ENCODE assay signal across 16 cellular contexts in the genomic region with DNA sequence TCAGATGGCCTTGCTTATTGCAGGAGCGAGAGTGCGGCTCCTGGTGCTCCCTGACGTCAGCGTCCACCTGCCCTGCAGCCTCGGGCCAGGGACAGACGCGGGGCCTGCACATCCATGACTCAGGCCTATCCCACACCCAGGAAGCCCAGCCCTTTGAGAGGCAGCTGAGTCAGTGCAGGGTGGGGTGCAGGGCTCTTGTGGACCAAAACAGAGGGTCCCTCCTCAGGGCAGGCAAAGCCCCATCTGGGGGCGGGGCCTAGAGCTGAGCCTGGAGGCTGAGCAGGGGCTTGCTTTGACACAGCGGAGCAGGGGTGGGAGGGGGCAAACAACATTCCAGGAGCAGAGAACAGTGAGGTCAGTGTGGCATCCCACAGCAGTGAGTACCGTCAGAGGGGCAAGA. TPM values are rescaled to one million over a fixed set of nuclear protein-coding genes. Genes with fewer than 3 reads are reported as not detected.
DNase-seq lines count a peak whose midpoint lies in the region; FAIRE-seq and TF ChIP-seq lines count a peak whose summit lies in the region.
"Had no signal": no experiment of that assay in that cellular context is flagged by ENCODE, and none has a peak within 500 bp of the region (broad histone marks: within the 10 kb centered on the region; RNA-seq: fewer than 3 reads in every experiment).

No MANE protein-coding gene starts in this region.

- H3K27ac ChIP-seq in PC-9 (peak overlapping the region; percentile 87), H1 (ENCODE audit: low read depth, low read length) (no peak overlapping the region), uterus (no peak overlapping the region)
- H3K27ac ChIP-seq: prostate gland, SJSA1 had no signal

- peak; percentile 77 for DNase-seq in EL
- DNase-seq in PC-9, result peak; percentile 86 to 87
- no peak for DNase-seq in H1 (ENCODE audit: low read depth in 1 of 2, low spot score in 2 of 2)
- peak; percentile 13 for DNase-seq in non-pigmented ciliary epithelial cell (ENCODE audit: low read depth)
- no peak for DNase-seq in activated naive CD4-positive, alpha-beta T cell treated with anti-CD3 and anti-CD28 coated beads for 36 hours
- no peak for DNase-seq in uterus
- no peak for DNase-seq in HFFc6
- no peak for DNase-seq in activated CD8-positive, alpha-beta memory T cell treated with anti-CD3 and anti-CD28 coated beads, Interleukin-2, amount 50 U/mL, for 48 hours
- DNase-seq: activated naive CD4-positive, alpha-beta T cell treated with anti-CD3 and anti-CD28 coated beads, Interleukin-2, amount 10 ng/mL, durations not matched to agents 7 days and 5 days; central memory CD4-positive, alpha-beta T cell; glutamatergic neuron; left cardiac atrium; NCI-H2081 treated with DMSO at 0.1 percent for 48 hours; NCI-H82 had no signal

- no peaks in the 10 kb centered on the region for H3K9me2 ChIP-seq in PC-9 (ENCODE audit: insufficient read depth)

- peaks cover 14% of the 10 kb centered on the region for H3K27me3 Mint-ChIP-seq in activated naive CD4-positive, alpha-beta T cell treated with anti-CD3 and anti-CD28 coated beads for 36 hours (ENCODE audit: low read depth)
- H3K27me3 Mint-ChIP-seq in HFFc6 (ENCODE audit: insufficient read depth), result peaks cover 9% of the 10 kb centered on the region

- H2AFZ ChIP-seq in PC-9 (no peak overlapping the region), H1 (ENCODE audit: low read length) (no peak overlapping the region)

- TF ChIP-seq CTCF in PC-9 (conservative IDR thresholded peaks at IDR 0.05) (no peak), H1 (IDR thresholded peaks at IDR 0.05; ENCODE audit: control extremely low read depth in 1 of 3, insufficient read depth in 1 of 3, low read depth in 1 of 3, low read length in 3 of 3) (no peak), uterus (IDR thresholded peaks at IDR 0.05) (no peak), HFFc6 (IDR thresholded peaks at IDR 0.05) (no peak)

- H3K79me2 ChIP-seq in PC-9 (ENCODE audit: low read depth) (no peaks in the 10 kb centered on the region), H1 (ENCODE audit: control insufficient read depth in 1 of 2, insufficient read depth in 2 of 2, low read length in 2 of 2) (no peaks in the 10 kb centered on the region)

- H3K4me3 Mint-ChIP-seq in activated naive CD4-positive, alpha-beta T cell treated with anti-CD3 and anti-CD28 coated beads for 36 hours, result no peak overlapping the region
- no peak overlapping the region for H3K4me3 Mint-ChIP-seq in HFFc6
- H3K4me3 Mint-ChIP-seq: activated naive CD4-positive, alpha-beta T cell treated with anti-CD3 and anti-CD28 coated beads, Interleukin-2, amount 10 ng/mL, durations not matched to agents 7 days and 5 days had no signal

- peaks cover 26% of the 10 kb centered on the region for H3F3A ChIP-seq in PC-9 (ENCODE audit: insufficient read depth, low read depth)

- peak overlapping the region; percentile 55 for H4K91ac ChIP-seq in H1 (replicated peaks; ENCODE audit: insufficient read length, low read length)

- no TSS peak for BruUV-seq in PC-9 (replicated peaks; lab: Mats Ljungman, UMichigan)

- no peak overlapping the region for H2BK20ac ChIP-seq in H1 (ENCODE audit: low read length)

- no peak overlapping the region; the same call in 1 of the 2 replicates for H4K8ac ChIP-seq in H1 (ENCODE audit: extremely low read depth, insufficient read depth, low read length)

- TF ChIP-seq RAD21 in H1 (IDR thresholded peaks at IDR 0.05 in 1 of 2, conservative IDR thresholded peaks at IDR 0.05 in 1 of 2; ENCODE audit: low read depth in 2 of 2, low read length in 2 of 2), result no peak

- H2BK120ac ChIP-seq in H1 (replicated peaks; ENCODE audit: low read depth, low read length), result peak overlapping the region; percentile 21

- H3K9ac ChIP-seq in H1 (replicated peaks in 1 of 4; ENCODE audit: extremely low read depth in 1 of 4, low read depth in 3 of 4, low read length in 3 of 4), result no peak overlapping the region

- H3K4me3 ChIP-seq in PC-9 (no peak overlapping the region), H1 (ENCODE audit: extremely low read depth in 1 of 4, insufficient read depth in 2 of 4, low read depth in 3 of 4, low read length in 4 of 4) (no peak overlapping the region), uterus (no peak overlapping the region)
- H3K4me3 ChIP-seq: prostate gland, SJSA1 had no signal

- no peaks in the 10 kb centered on the region for H3K9me3 Mint-ChIP-seq in activated naive CD4-positive, alpha-beta T cell treated with anti-CD3 and anti-CD28 coated beads for 36 hours
- H3K9me3 Mint-ChIP-seq in HFFc6, result no peaks in the 10 kb centered on the region; the same call in 1 of the 2 replicates
- H3K9me3 Mint-ChIP-seq: activated naive CD4-positive, alpha-beta T cell treated with anti-CD3 and anti-CD28 coated beads, Interleukin-2, amount 10 ng/mL, durations not matched to agents 7 days and 5 days had no signal

- H3K4me1 ChIP-seq in PC-9 (replicated peaks; ENCODE audit: insufficient read depth), result peaks cover 60% of the 10 kb centered on the region
- H3K4me1 ChIP-seq in H1 (replicated peaks in 1 of 4; ENCODE audit: control insufficient read depth in 3 of 4, insufficient read depth in 4 of 4, low read length in 3 of 4), result peaks cover 0 to 20% (median 5%) of the 10 kb centered on the region in 4 experiments; a peak in 6 of 7 replicates
- H3K4me1 ChIP-seq in uterus, result no peaks in the 10 kb centered on the region
- H3K4me1 ChIP-seq: prostate gland had no signal

- POLR2A ChIA-PET in PC-9 (lab: Charles Lee; ENCODE audit: unreplicated experiment) (interaction anchor here (0.5 kb wide), 1 partner anchor 8 kb away, joined by 3 read pairs; no protein-coding TSS in a partner anchor), H1 (lab: Charles Lee; ENCODE audit: partially characterized antibody) (no interaction called here)

- no peak overlapping the region for H3K56ac ChIP-seq in H1 (replicated peaks; ENCODE audit: insufficient read length, low read depth, low read length)

- H4K5ac ChIP-seq in H1 (ENCODE audit: insufficient read length, low read depth, low read length), result no peak overlapping the region

- TF ChIP-seq POLR2A in H1 (IDR thresholded peaks at IDR 0.05; ENCODE audit: control extremely low read depth in 1 of 2, low read depth in 2 of 2, low read length in 2 of 2) (no peak), uterus (IDR thresholded peaks at IDR 0.05) (no peak)

- no peak overlapping the region for H3K23ac ChIP-seq in H1 (ENCODE audit: insufficient read length)

- peaks cover 13% of the 10 kb centered on the region for H3K4me1 Mint-ChIP-seq in activated naive CD4-positive, alpha-beta T cell treated with anti-CD3 and anti-CD28 coated beads for 36 hours (ENCODE audit: low read depth)
- H3K4me1 Mint-ChIP-seq in HFFc6 (ENCODE audit: low read depth), result peaks cover 25% of the 10 kb centered on the region

- H2BK5ac ChIP-seq in H1 (ENCODE audit: low read depth, low read length), result no peak overlapping the region

- TF ChIP-seq EP300 in H1 (IDR thresholded peaks at IDR 0.05; ENCODE audit: borderline replicate concordance in 1 of 2, low read depth in 2 of 2, low read length in 2 of 2), result no peak

- no peak overlapping the region for H2AK5ac ChIP-seq in H1 (ENCODE audit: low read depth, low read length)

- intact Hi-C loops in PC-9 (cut with micrococcal nuclease; ENCODE audit: unreplicated experiment), result loop anchor here (10.0 kb wide), 1 partner anchor 276 kb away; a partner anchor contains a TSS
- intact Hi-C loops in activated naive CD4-positive, alpha-beta T cell treated with anti-CD3 and anti-CD28 coated beads for 36 hours (cut with micrococcal nuclease), result no loop called here
- intact Hi-C loops in uterus (cut with DNase I; ENCODE audit: low total_unique reads), result no loop called here

- peak overlapping the region; percentile 77 for H3K4me2 ChIP-seq in PC-9
- no peak overlapping the region; a peak in 1 of 4 replicates for H3K4me2 ChIP-seq in H1 (ENCODE audit: insufficient read depth in 1 of 2, low read depth in 2 of 2, low read length in 2 of 2)

- H3K79me1 ChIP-seq in H1 (ENCODE audit: low read depth, low read length), result no peaks in the 10 kb centered on the region

- H3K36me3 ChIP-seq in PC-9 (ENCODE audit: low read depth), result no peaks in the 10 kb centered on the region
- no peaks in the 10 kb centered on the region for H3K36me3 ChIP-seq in H1 (ENCODE audit: control insufficient read depth in 2 of 4, insufficient read depth in 4 of 4, low read length in 3 of 4)
- H3K36me3 ChIP-seq in uterus, result no peaks in the 10 kb centered on the region
- H3K36me3 ChIP-seq: prostate gland, SJSA1 had no signal

- no peak for FAIRE-seq in H1 (lab: Jason Lieb, UNC)

- CTCF ChIA-PET in PC-9 (lab: Charles Lee), result interaction anchor here (1.1 kb wide), 1 partner anchor 31 kb away, joined by 3 read pairs; no protein-coding TSS in a partner anchor
- CTCF ChIA-PET in H1 (lab: Charles Lee; ENCODE audit: partially characterized antibody), result interaction anchor here (0.9 to 1.4 kb wide), 5 partner anchors 9 to 45 kb away, joined by 3 to 6 read pairs (median 3); no protein-coding TSS in a partner anchor
- CTCF ChIA-PET in activated naive CD4-positive, alpha-beta T cell treated with anti-CD3 and anti-CD28 coated beads for 36 hours (lab: Charles Lee), result interaction anchor here (0.8 kb wide), 1 partner anchor 32 kb away, joined by 4 read pairs; no protein-coding TSS in a partner anchor

- H3K9me3 ChIP-seq in PC-9 (ENCODE audit: insufficient read depth, low read depth), result no peaks in the 10 kb centered on the region
- H3K9me3 ChIP-seq in H1 (ENCODE audit: insufficient read depth in 2 of 2, low read depth in 1 of 2, low read length in 1 of 2), result no peaks in the 10 kb centered on the region
- no peaks in the 10 kb centered on the region for H3K9me3 ChIP-seq in uterus
- H3K9me3 ChIP-seq: prostate gland, SJSA1 had no signal

- H2BK15ac ChIP-seq in H1 (ENCODE audit: low read length), result peak overlapping the region; percentile 31; the same call in 1 of the 2 replicates

- H3K23me2 ChIP-seq in H1 (ENCODE audit: low read depth, low read length), result no peaks in the 10 kb centered on the region

- H3K36me3 Mint-ChIP-seq in activated naive CD4-positive, alpha-beta T cell treated with anti-CD3 and anti-CD28 coated beads for 36 hours (ENCODE audit: low read depth), result no peaks in the 10 kb centered on the region
- no peaks in the 10 kb centered on the region for H3K36me3 Mint-ChIP-seq in HFFc6 (ENCODE audit: low read depth)
- H3K36me3 Mint-ChIP-seq: activated naive CD4-positive, alpha-beta T cell treated with anti-CD3 and anti-CD28 coated beads, Interleukin-2, amount 10 ng/mL, durations not matched to agents 7 days and 5 days had no signal

- no peak overlapping the region for H3K4ac ChIP-seq in H1 (replicated peaks; ENCODE audit: insufficient read length, low read depth, low read length)

- H3K27me3 ChIP-seq in PC-9 (ENCODE audit: insufficient read depth, low read depth) (no peaks in the 10 kb centered on the region), H1 (replicated peaks in 1 of 4; ENCODE audit: control insufficient read depth in 3 of 4, extremely low read depth in 1 of 4, insufficient read depth in 3 of 4, low read length in 3 of 4) (no peaks in the 10 kb centered on the region), uterus (no peaks in the 10 kb centered on the region)
- H3K27me3 ChIP-seq: SJSA1 had no signal

- H3K18ac ChIP-seq in H1 (ENCODE audit: extremely low read depth, low read length), result no peak overlapping the region

- 88% methylated on average over 10 of the region's 10 CpGs; no CpG with 5 or more reads in 1 of the 2 experiments for WGBS in H1 (ENCODE audit: extremely low coverage in 1 of 2, insufficient coverage in 1 of 2, insufficient read length in 1 of 2, insufficient replicate concordance in 2 of 2, low coverage in 1 of 2, low lambda C conversion rate in 2 of 2, missing lambda C conversion rate in 1 of 2), 2 experiments

- H4K20me1 ChIP-seq in PC-9 (ENCODE audit: insufficient read depth) (no peaks in the 10 kb centered on the region), H1 (replicated peaks in 1 of 2; ENCODE audit: control insufficient read depth in 1 of 2, insufficient read depth in 2 of 2, low read length in 2 of 2) (no peaks in the 10 kb centered on the region)

- H3K27ac Mint-ChIP-seq in activated naive CD4-positive, alpha-beta T cell treated with anti-CD3 and anti-CD28 coated beads for 36 hours, result no peak overlapping the region
- no peak overlapping the region for H3K27ac Mint-ChIP-seq in HFFc6
- H3K27ac Mint-ChIP-seq: activated naive CD4-positive, alpha-beta T cell treated with anti-CD3 and anti-CD28 coated beads, Interleukin-2, amount 10 ng/mL, durations not matched to agents 7 days and 5 days had no signal

- no peak overlapping the region for H3K14ac ChIP-seq in H1 (ENCODE audit: insufficient read length)

- H2BK12ac ChIP-seq in H1 (ENCODE audit: low read depth, low read length), result peak overlapping the region; percentile 84; the same call in 1 of the 2 replicates

RNA-seq across cellular contexts. Expression of a gene that starts 7.7 kb away (rescaled TPM):
- 16.1 and 20.0 TPM in 2 replicates for total RNA-seq in PC-9 (2021)
- 13.3 and 14.6 TPM in 2 replicates for total RNA-seq in H1 (2021; fragmentation: NEBNext Ultra II Directional; extraction: Animal tissue kit (Norgen Biotek cat#: 25700))
- polyA plus RNA-seq in H1 (2011; rRNA removed), result 10.6 and 14.5 TPM in 2 replicates
- polyA plus RNA-seq in H1 (2011; cell fraction: cytosol; rRNA removed), result 11.0 TPM
- polyA plus RNA-seq in H1 (2011; cell fraction: nucleus; rRNA removed), result 54.4 TPM
- polyA plus RNA-seq in H1 (2012, experiment 1 of 2), result 10.6 to 16.4 TPM (median 15.6 TPM) in 4 replicates
- 9.9 TPM for polyA plus RNA-seq in H1 (2012, experiment 2 of 2)
- polyA plus RNA-seq in H1 (2013, experiment 1 of 2), result 12.9 TPM
- polyA plus RNA-seq in H1 (2013, experiment 2 of 2), result 10.7 TPM
- polyA minus RNA-seq in H1 (2011; rRNA and poly(A)+ RNA removed), result 13.4 and 18.2 TPM in 2 replicates
- polyA minus RNA-seq in H1 (2011; cell fraction: cytosol; rRNA and poly(A)+ RNA removed), result 8.7 TPM
- 21.4 TPM for polyA minus RNA-seq in H1 (2011; cell fraction: nucleus; rRNA and poly(A)+ RNA removed)
- 1 to 10 TPM; 2.6 to 3.3 TPM for total RNA-seq in activated naive CD4-positive, alpha-beta T cell treated with anti-CD3 and anti-CD28 coated beads for 36 hours
- 10 to 100 TPM in 2 of 4 donors, 1 to 10 TPM in 2; 1.8 to 26.2 (median 9.6) TPM for total RNA-seq in uterus
- total RNA-seq in HFFc6 (2021; fragmentation: NEBNext Ultra II Directional; extraction: Animal tissue kit (Norgen Biotek cat#: 25700)), result 1 to 10 TPM in 5 of 6 experiments, under 1 TPM in 1; 0.94 to 2.2 (median 1.4) TPM

Comparison
In these comparisons a context has a peak if more than half of its experiments do, and no peak if none do; other contexts are left out.
1. DNase-seq: peak in EL (single experiment), PC-9 (2 of 2) and non-pigmented ciliary epithelial cell (single experiment); none in H1 (0 of 2), activated naive CD4-positive, alpha-beta T cell treated with anti-CD3 and anti-CD28 coated beads for 36 hours (single experiment), uterus (0 of 2), HFFc6 (single experiment) and activated CD8-positive, alpha-beta memory T cell treated with anti-CD3 and anti-CD28 coated beads, Interleukin-2, amount 50 U/mL, for 48 hours (single experiment).